In genomic region chr6:17341891-17342290, GRCh38 we compare ENCODE assay signal across 8 cellular contexts. TPM values are rescaled to one million over a fixed set of nuclear protein-coding genes. Genes with fewer than 3 reads are reported as not detected.
"Had no signal": no experiment of that assay in that cellular context is flagged by ENCODE, and none has a peak within 500 bp of the region (broad histone marks: within the 10 kb centered on the region; RNA-seq: fewer than 3 reads in every experiment).

No MANE protein-coding gene starts in this region.

- DNase-seq: GM23248, GOT3, H7, HFFc6, IMR-90 had no signal

- ATAC-seq: HCT116, K562 had no signal

- H3K36me3 ChIP-seq: HAP-1 had no signal

- H3K4me1 ChIP-seq: HAP-1 had no signal

- H3K9ac ChIP-seq: GM23248 had no signal

- H3K27ac ChIP-seq: GM23248 had no signal

- H3K4me3 ChIP-seq: GM23248, HAP-1, K562 had no signal

- H2AFZ ChIP-seq: GM23248 had no signal

- H3K9me3 ChIP-seq: HAP-1 had no signal

RNA-seq across cellular contexts. Expression of gene CAP2, which starts 51.5 kb away (rescaled TPM):
- total RNA-seq: K562 had no signal
- polyA plus RNA-seq: K562 had no signal
